1 cellular context compared by ENCODE assay signal in genomic region chr11:100841711-100842407, GRCh38.
TF ChIP-seq lines count a peak whose summit lies in the region.

No MANE protein-coding gene starts in this region.

TF ChIP-seq in HEK293, 187 proteins besides CTCF, POLR2A, EP300 and RAD21 (continued from another document):
- no peak for TF ChIP-seq ZBTB49 (tag by site-specific recombination; IDR thresholded peaks at IDR 0.05; ENCODE audit: low read depth)
- no peak for TF ChIP-seq YY1 (tag by site-specific recombination; IDR thresholded peaks at IDR 0.05)
- peak; percentile 21; the same call in 1 of the 2 replicates for TF ChIP-seq ZNF654 (tag by site-specific recombination; IDR thresholded peaks at IDR 0.05; ENCODE audit: low read depth)
- no peak for TF ChIP-seq KLF7 (tag by site-specific recombination; IDR thresholded peaks at IDR 0.05; ENCODE audit: borderline replicate concordance)
- no peak for TF ChIP-seq KLF16 (tag by site-specific recombination; IDR thresholded peaks at IDR 0.05)
- TF ChIP-seq ZNF626 (tag by site-specific recombination; IDR thresholded peaks at IDR 0.05): no peak
- TF ChIP-seq ZBTB7A (tag by site-specific recombination; IDR thresholded peaks at IDR 0.05; ENCODE audit: low read depth): no peak
- TF ChIP-seq ZBTB20 (tag by site-specific recombination; IDR thresholded peaks at IDR 0.05): no peak
- TF ChIP-seq ZNF221 (tag by site-specific recombination; IDR thresholded peaks at IDR 0.05; ENCODE audit: borderline replicate concordance): no peak
- peak; percentile 59; the same call in 1 of the 2 replicates for TF ChIP-seq GLIS1 (tag by site-specific recombination; IDR thresholded peaks at IDR 0.05)
- no peak for TF ChIP-seq ZNF404 (tag by site-specific recombination; IDR thresholded peaks at IDR 0.05)
- no peak for TF ChIP-seq KLF9 (tag by site-specific recombination; IDR thresholded peaks at IDR 0.05; ENCODE audit: low read depth)
- TF ChIP-seq PRDM6 (tag by site-specific recombination; IDR thresholded peaks at IDR 0.05): peak; percentile 31; the same call in 1 of the 2 replicates
- no peak for TF ChIP-seq ZNF19 (tag by site-specific recombination; IDR thresholded peaks at IDR 0.05; ENCODE audit: low read depth)
- peak; percentile 66; the same call in 1 of the 2 replicates for TF ChIP-seq TRIM28 (IDR thresholded peaks at IDR 0.05; ENCODE audit: borderline replicate concordance, low read length)
